Comparison of ENCODE assay signal across 14 cellular contexts in genomic region chr15:81567924-81568323, GRCh38.
DNase-seq lines count a peak whose midpoint lies in the region; ATAC-seq and TF ChIP-seq lines count a peak whose summit lies in the region.
"Had no signal": no experiment of that assay in that cellular context is flagged by ENCODE, and none has a peak within 500 bp of the region (broad histone marks: within the 10 kb centered on the region; RNA-seq: fewer than 3 reads in every experiment).

No MANE protein-coding gene starts in this region.

- CTCF ChIA-PET in WTC11 (lab: Charles Lee) = interaction anchor here (0.6 to 1.2 kb wide), 3 partner anchors 26 to 157 kb away, joined by 3 to 5 read pairs (median 3); no protein-coding TSS in a partner anchor

- peaks cover 36% of the 10 kb centered on the region for H3K27me3 Mint-ChIP-seq in WTC11 (ENCODE audit: low read depth)

- DNase-seq in NCI-H2227 (lab: John Stamatoyannopoulos, UW; ENCODE audit: unreplicated experiment) (peak; percentile 0), NCI-H2227 treated with DMSO at 0.1 percent for 48 hours (lab: John Stamatoyannopoulos, UW) (no peak), WTC11 (ENCODE audit: low spot score) (no peak), iPS-NIHi7 (ENCODE audit: extremely low spot score) (peak; percentile 36)
- no peak for DNase-seq in activated CD8-positive, alpha-beta memory T cell treated with anti-CD3 and anti-CD28 coated beads, Interleukin-2, amount 50 U/mL, for 4 hours
- no peak for DNase-seq in activated naive CD4-positive, alpha-beta T cell treated with anti-CD3 and anti-CD28 coated beads, Interleukin-2, amount 50 U/mL, for 16 hours
- DNase-seq: CD4-positive, alpha-beta memory T cell; DMS153; DMS79; HFFc6 had no signal

- H3K36me3 Mint-ChIP-seq in WTC11 = no peaks in the 10 kb centered on the region
- H3K36me3 Mint-ChIP-seq: CD14-positive monocyte; CD4-positive, alpha-beta memory T cell had no signal

- H3K27ac Mint-ChIP-seq in WTC11 = no peak overlapping the region
- H3K27ac Mint-ChIP-seq: CD14-positive monocyte; CD4-positive, alpha-beta memory T cell; HFFc6 had no signal

- no peaks in the 10 kb centered on the region for H3K9me3 Mint-ChIP-seq in WTC11
- H3K9me3 Mint-ChIP-seq: HFFc6 had no signal

- no peak overlapping the region for H3K4me3 Mint-ChIP-seq in WTC11
- H3K4me3 Mint-ChIP-seq: CD14-positive monocyte; CD4-positive, alpha-beta memory T cell; HFFc6 had no signal

- POLR2A ChIA-PET in WTC11 (lab: Charles Lee) = no interaction called here

- H3K4me1 Mint-ChIP-seq in WTC11 = no peaks in the 10 kb centered on the region; the same call in 1 of the 2 replicates
- H3K4me1 Mint-ChIP-seq: CD14-positive monocyte; CD4-positive, alpha-beta memory T cell had no signal

- TF ChIP-seq CTCF in WTC11 (IDR thresholded peaks at IDR 0.05) = no peak

- peak; percentile 73 for ATAC-seq in WTC11
- ATAC-seq in HG02642 (IDR thresholded peaks at IDR 0.05; ENCODE audit: poor library complexity, unreplicated experiment) = no peak
- ATAC-seq: GM12878, HCT116 had no signal

TF ChIP-seq in WTC11, 78 proteins besides CTCF, POLR2A, EP300 and RAD21:
- no peak for TF ChIP-seq CDX4 (CRISPR knock-in tag; IDR thresholded peaks at IDR 0.05; ENCODE audit: borderline replicate concordance)
- TF ChIP-seq FOXP1 (CRISPR knock-in tag; IDR thresholded peaks at IDR 0.05; ENCODE audit: borderline replicate concordance) = no peak
- TF ChIP-seq USF2 (CRISPR knock-in tag; IDR thresholded peaks at IDR 0.05) = no peak
- TF ChIP-seq GTF2I (CRISPR knock-in tag; conservative IDR thresholded peaks at IDR 0.05) = no peak
- TF ChIP-seq ZSCAN18 (CRISPR knock-in tag; IDR thresholded peaks at IDR 0.05) = no peak
- no peak for TF ChIP-seq NR1H2 (CRISPR knock-in tag; IDR thresholded peaks at IDR 0.05)
- no peak for TF ChIP-seq RORB (CRISPR knock-in tag; IDR thresholded peaks at IDR 0.05)
- no peak for TF ChIP-seq ELF4 (CRISPR knock-in tag; IDR thresholded peaks at IDR 0.05; ENCODE audit: low read depth)
- TF ChIP-seq AR (CRISPR knock-in tag; IDR thresholded peaks at IDR 0.05) = no peak
- no peak for TF ChIP-seq FOXP4 (CRISPR knock-in tag; IDR thresholded peaks at IDR 0.05)
- no peak for TF ChIP-seq TCF7 (CRISPR knock-in tag; IDR thresholded peaks at IDR 0.05; ENCODE audit: low read depth)
- no peak for TF ChIP-seq MLX (CRISPR knock-in tag; IDR thresholded peaks at IDR 0.05)
TF ChIP-seq in WTC11: peak in this region for 0.

Comparison
In these comparisons a context has a peak if more than half of its experiments do, and no peak if none do; other contexts are left out.
1. DNase-seq: peak in NCI-H2227 (single experiment) and iPS-NIHi7 (single experiment); none in NCI-H2227 treated with DMSO at 0.1 percent for 48 hours (single experiment), WTC11 (single experiment), activated CD8-positive, alpha-beta memory T cell treated with anti-CD3 and anti-CD28 coated beads, Interleukin-2, amount 50 U/mL, for 4 hours (single experiment) and activated naive CD4-positive, alpha-beta T cell treated with anti-CD3 and anti-CD28 coated beads, Interleukin-2, amount 50 U/mL, for 16 hours (single experiment).